ENCODE assay signal across 25 cellular contexts in the genomic region with DNA sequence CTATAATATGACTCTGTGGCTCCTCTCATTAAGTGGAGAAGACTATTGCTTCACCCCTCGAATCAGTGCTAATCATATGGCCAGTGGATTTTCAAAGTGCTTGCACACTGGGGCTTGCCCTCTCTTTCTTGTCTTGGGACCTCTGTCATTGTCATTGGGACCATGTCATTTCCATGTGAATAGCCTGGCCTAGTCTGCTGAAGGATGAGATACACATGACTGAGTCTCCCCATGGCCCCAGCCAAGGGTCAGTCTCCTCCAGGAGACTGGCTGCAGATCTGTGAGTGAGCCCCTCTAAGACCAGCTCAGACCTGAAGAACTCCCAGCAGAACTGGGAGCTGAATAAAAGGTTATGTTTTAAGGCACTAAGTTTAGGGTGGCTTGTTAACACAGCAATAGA.
"Had no signal": no experiment of that assay in that cellular context is flagged by ENCODE, and none has a peak within 500 bp of the region (broad histone marks: within the 10 kb centered on the region; RNA-seq: fewer than 3 reads in every experiment).

No MANE protein-coding gene starts in this region.

- H3K4me2 ChIP-seq: smooth muscle cell had no signal

- FAIRE-seq: islet of Langerhans, kidney had no signal

- H3K27me3 Mint-ChIP-seq: progenitor cell of endocrine pancreas had no signal

- H3K27ac ChIP-seq: left lung, lower lobe of right lung, ovary, right atrium auricular region, right lobe of liver, stomach, testis, thyroid gland, transverse colon, upper lobe of left lung had no signal

- H3K36me3 Mint-ChIP-seq: natural killer cell had no signal

- H3K4me1 Mint-ChIP-seq: immature natural killer cell; natural killer cell; stimulated activated naive B cell treated with anti-CD40 and anti-IgM and Interleukin-4, amounts not matched to agents 10 μg/mL and 1 μg/mL and 100 μg/mL, for 72 hours had no signal

- H3K36me3 ChIP-seq: left lung, lower lobe of right lung, ovary, right atrium auricular region, right lobe of liver, stomach, thyroid gland, transverse colon, upper lobe of left lung had no signal

- H3K9me3 ChIP-seq: left lung, lower lobe of right lung, ovary, right atrium auricular region, right lobe of liver, stomach, testis, thyroid gland, transverse colon, upper lobe of left lung had no signal

- ATAC-seq: left colon; left lung; lower lobe of right lung; natural killer cell; right lobe of liver; stimulated activated naive B cell treated with anti-CD40 and anti-IgM and Interleukin-4, amounts not matched to agents 10 μg/mL and 1 μg/mL and 100 μg/mL, for 72 hours; stimulated activated naive CD8-positive, alpha-beta T cell treated with anti-CD3 and anti-CD28 coated beads, Interleukin-15, Interleukin-2, amounts not matched to agents 100 U/mL and 50 U/mL, for 24 hours had no signal

- H3K27ac Mint-ChIP-seq: immature natural killer cell; natural killer cell; progenitor cell of endocrine pancreas; stimulated activated naive B cell treated with anti-CD40 and anti-IgM and Interleukin-4, amounts not matched to agents 10 μg/mL and 1 μg/mL and 100 μg/mL, for 72 hours had no signal

- H3K4me1 ChIP-seq: left lung, lower lobe of right lung, right atrium auricular region, right lobe of liver, testis, thyroid gland, transverse colon, upper lobe of left lung had no signal

- H3K4me3 Mint-ChIP-seq: immature natural killer cell; natural killer cell; stimulated activated naive B cell treated with anti-CD40 and anti-IgM and Interleukin-4, amounts not matched to agents 10 μg/mL and 1 μg/mL and 100 μg/mL, for 72 hours had no signal

- H3K4me3 ChIP-seq: left lung, lower lobe of right lung, ovary, right atrium auricular region, right lobe of liver, smooth muscle cell, stomach, testis, thyroid gland, transverse colon, upper lobe of left lung had no signal

- H3K27me3 ChIP-seq: left lung, ovary, right atrium auricular region, right lobe of liver, stomach, testis, thyroid gland, transverse colon, upper lobe of left lung had no signal

- H3K9me3 Mint-ChIP-seq: immature natural killer cell; natural killer cell; stimulated activated naive B cell treated with anti-CD40 and anti-IgM and Interleukin-4, amounts not matched to agents 10 μg/mL and 1 μg/mL and 100 μg/mL, for 72 hours had no signal

- DNase-seq: head of caudate nucleus; hippocampal formation; immature natural killer cell; kidney; left colon; left lung; lower lobe of right lung; mammary epithelial cell; mesenchymal stem cell; natural killer cell; ovary; right lobe of liver; stimulated activated CD4-positive, alpha-beta T cell treated with anti-CD3 and anti-CD28 coated beads, Interleukin-1b, Interleukin-23, amount 100 ng/mL, for 48 hours; stimulated activated CD4-positive, alpha-beta T cell treated with anti-CD3 and anti-CD28 coated beads, Interleukin-2, amount 100 ng/mL, for 48 hours; stimulated activated naive B cell treated with anti-CD40 and anti-IgM and Interleukin-4, amounts not matched to agents 10 μg/mL and 1 μg/mL and 100 μg/mL, for 72 hours; stimulated activated naive CD8-positive, alpha-beta T cell treated with anti-CD3 and anti-CD28 coated beads, Interleukin-15, Interleukin-2, amounts not matched to agents 100 U/mL and 50 U/mL, for 24 hours; stomach; testis; thyroid gland; transverse colon; upper lobe of left lung had no signal
